In the genomic region with DNA sequence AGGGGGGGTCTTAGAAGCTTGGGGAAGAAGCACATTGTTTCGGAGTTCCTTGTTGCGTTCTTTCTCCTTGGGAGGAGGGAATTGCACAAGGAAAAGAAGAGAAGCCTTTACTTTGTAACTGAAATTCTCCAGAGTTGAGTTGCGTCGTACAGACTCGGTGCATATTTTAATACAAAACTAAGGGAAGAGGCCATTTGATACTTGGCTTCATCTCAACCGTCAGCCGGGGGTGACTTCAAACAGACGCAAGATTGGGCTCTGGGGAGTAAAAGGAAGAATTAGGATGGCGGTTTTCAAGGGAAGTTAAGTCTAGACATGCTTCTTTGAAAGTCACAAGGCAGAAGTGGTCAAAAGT, we compare ENCODE assay signal across 8 cellular contexts.
DNase-seq lines count a peak whose midpoint lies in the region; ATAC-seq lines count a peak whose summit lies in the region.

No MANE protein-coding gene starts in this region.

- peaks cover 20% of the 10 kb centered on the region for H3K4me1 Mint-ChIP-seq in stimulated activated naive CD8-positive, alpha-beta T cell treated with anti-CD3 and anti-CD28 coated beads, Interleukin-15, Interleukin-2, amounts not matched to agents 100 ng/mL and 50 ng/mL, for 24 hours (ENCODE audit: low read depth)

- peak overlapping the region; percentile 70 for H3K4me3 Mint-ChIP-seq in stimulated activated naive CD8-positive, alpha-beta T cell treated with anti-CD3 and anti-CD28 coated beads, Interleukin-15, Interleukin-2, amounts not matched to agents 100 ng/mL and 50 ng/mL, for 24 hours

- H3K4me3 ChIP-seq in duodenal mucosa (ENCODE audit: low read depth in 1 of 2, low read length in 2 of 2) (peak overlapping the region; percentile 97), muscle layer of duodenum (ENCODE audit: low read depth in 1 of 2, low read length in 2 of 2) (peak overlapping the region; percentile 89 to 95)

- no peak for DNase-seq in stimulated activated naive CD8-positive, alpha-beta T cell treated with anti-CD3 and anti-CD28 coated beads, Interleukin-15, Interleukin-2, amounts not matched to agents 100 U/mL and 50 U/mL, for 24 hours
- no peak for DNase-seq in DMS153 treated with DMSO at 0.1 percent for 48 hours (lab: John Stamatoyannopoulos, UW; ENCODE audit: unreplicated experiment)
- DNase-seq in NCI-H1105 treated with DMSO at 0.1 percent for 48 hours (lab: John Stamatoyannopoulos, UW): no peak
- no peak for DNase-seq in activated CD4-positive, CD25-positive, alpha-beta regulatory T cell (lab: John Stamatoyannopoulos, UW)

- H3K27me3 ChIP-seq in duodenal mucosa (ENCODE audit: control insufficient read depth in 1 of 2, insufficient read depth in 2 of 2, low read length in 2 of 2) (peaks cover 7 to 19% of the 10 kb centered on the region in 2 donors), muscle layer of duodenum (ENCODE audit: low read depth, low read length) (peaks cover 23% of the 10 kb centered on the region)

- H3K27me3 Mint-ChIP-seq in stimulated activated naive CD8-positive, alpha-beta T cell treated with anti-CD3 and anti-CD28 coated beads, Interleukin-15, Interleukin-2, amounts not matched to agents 100 ng/mL and 50 ng/mL, for 24 hours: peaks cover 80% of the 10 kb centered on the region

- H3K36me3 ChIP-seq in duodenal mucosa (ENCODE audit: control insufficient read depth in 1 of 2, insufficient read depth in 2 of 2, low read length in 2 of 2) (no peaks in the 10 kb centered on the region), muscle layer of duodenum (ENCODE audit: control insufficient read depth in 1 of 2, insufficient read depth in 2 of 2, low read length in 2 of 2) (no peaks in the 10 kb centered on the region)

- H3K27ac ChIP-seq in duodenal mucosa (ENCODE audit: low read depth, low read length): peak overlapping the region; percentile 87
- peak overlapping the region; percentile 56 for H3K27ac ChIP-seq in muscle layer of duodenum (ENCODE audit: low read length)

- H3K4me1 ChIP-seq in duodenal mucosa (ENCODE audit: control insufficient read depth in 1 of 2, insufficient read depth in 2 of 2, low read length in 2 of 2) (peaks cover 20 to 25% of the 10 kb centered on the region in 2 donors), muscle layer of duodenum (ENCODE audit: control insufficient read depth in 1 of 2, insufficient read depth in 2 of 2, low read length in 2 of 2) (peaks cover 3 to 41% of the 10 kb centered on the region in 2 donors)

- no peak for ATAC-seq in stimulated activated naive CD8-positive, alpha-beta T cell treated with anti-CD3 and anti-CD28 coated beads, Interleukin-15, Interleukin-2, amounts not matched to agents 100 U/mL and 50 U/mL, for 24 hours
- no peak for ATAC-seq in HG02970 (IDR thresholded peaks at IDR 0.05; ENCODE audit: low FRiP score, unreplicated experiment)

- H3K27ac Mint-ChIP-seq in stimulated activated naive CD8-positive, alpha-beta T cell treated with anti-CD3 and anti-CD28 coated beads, Interleukin-15, Interleukin-2, amounts not matched to agents 100 ng/mL and 50 ng/mL, for 24 hours: no peak overlapping the region

- H3K9ac ChIP-seq in duodenal mucosa (ENCODE audit: low read depth in 1 of 2, low read length in 2 of 2): peak overlapping the region; percentile 59 to 97

- H3K9me3 ChIP-seq in duodenal mucosa (ENCODE audit: control insufficient read depth in 1 of 2, low read length in 2 of 2) (no peaks in the 10 kb centered on the region), muscle layer of duodenum (ENCODE audit: control insufficient read depth in 1 of 2, low read length in 2 of 2) (no peaks in the 10 kb centered on the region)

- no peaks in the 10 kb centered on the region for H3K36me3 Mint-ChIP-seq in stimulated activated naive CD8-positive, alpha-beta T cell treated with anti-CD3 and anti-CD28 coated beads, Interleukin-15, Interleukin-2, amounts not matched to agents 100 ng/mL and 50 ng/mL, for 24 hours (ENCODE audit: low read depth)

- H3K9me3 Mint-ChIP-seq in stimulated activated naive CD8-positive, alpha-beta T cell treated with anti-CD3 and anti-CD28 coated beads, Interleukin-15, Interleukin-2, amounts not matched to agents 100 ng/mL and 50 ng/mL, for 24 hours: no peaks in the 10 kb centered on the region
